Comparison of ENCODE assay signal across 10 cellular contexts in the genomic region with DNA sequence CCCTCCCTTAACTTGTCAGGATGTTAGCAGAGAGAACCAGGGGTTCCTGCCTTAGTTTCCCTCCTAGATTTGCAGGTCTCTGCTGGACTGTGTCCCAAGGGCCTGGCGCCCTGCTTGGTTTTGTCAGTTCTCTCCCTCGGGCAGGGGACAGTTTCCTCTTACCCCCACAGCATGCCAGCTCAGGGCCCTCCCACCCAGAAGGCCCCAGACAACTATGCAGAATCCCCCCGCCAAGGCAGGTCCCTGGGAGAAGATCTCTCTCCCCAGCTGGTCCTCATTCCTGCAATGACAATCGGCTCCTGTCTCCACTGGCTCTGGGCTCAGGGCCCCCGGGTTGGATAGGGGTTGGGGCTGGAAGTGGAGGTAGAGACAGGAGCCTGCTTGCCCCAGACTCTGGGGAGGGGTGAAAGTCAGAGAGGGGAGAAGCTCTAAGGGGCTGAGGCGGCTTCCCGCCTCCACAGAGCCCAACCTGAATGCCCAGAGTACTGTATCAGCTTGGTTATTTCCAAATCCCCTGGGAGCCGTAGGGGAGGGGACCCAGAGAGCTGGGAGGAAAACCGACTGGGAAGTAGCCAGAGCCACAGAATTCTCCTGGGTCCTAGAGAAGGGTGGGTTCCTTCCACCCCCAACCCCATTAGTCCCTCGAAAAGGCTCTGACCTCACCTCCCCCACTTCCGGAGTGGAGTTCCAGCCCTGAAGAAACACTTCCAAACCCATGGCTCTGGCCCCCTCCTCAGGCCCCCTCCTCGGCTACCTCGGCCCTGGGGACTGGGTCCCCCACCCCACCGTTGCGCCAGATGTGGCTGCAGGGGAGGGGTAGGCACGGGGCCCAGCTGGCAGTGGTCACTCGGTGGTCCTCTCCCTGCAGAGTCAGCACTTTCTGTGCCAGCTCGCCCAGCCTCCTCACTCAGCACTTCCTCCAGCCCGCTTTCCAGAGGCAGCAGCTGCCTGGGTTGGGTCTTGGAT. TPM values are rescaled to one million over a fixed set of nuclear protein-coding genes. Genes with fewer than 3 reads are reported as not detected.
DNase-seq lines count a peak whose midpoint lies in the region; ATAC-seq, FAIRE-seq and TF ChIP-seq lines count a peak whose summit lies in the region.
"Had no signal": no experiment of that assay in that cellular context is flagged by ENCODE, and none has a peak within 500 bp of the region (broad histone marks: within the 10 kb centered on the region; RNA-seq: fewer than 3 reads in every experiment).

No MANE protein-coding gene starts in this region.

- H3K4me1 Mint-ChIP-seq in astrocyte (ENCODE audit: low read depth, unreplicated experiment), result peaks cover 47% of the 10 kb centered on the region

- H3K9ac ChIP-seq in astrocyte (ENCODE audit: low read length), result peak overlapping the region; percentile 75

- H3K9me3 Mint-ChIP-seq in astrocyte (ENCODE audit: unreplicated experiment), result peaks cover 3% of the 10 kb centered on the region

- FAIRE-seq in astrocyte (lab: Jason Lieb, UNC), result peak; percentile 52
- no peak for FAIRE-seq in urothelium cell line (lab: Jason Lieb, UNC)

- TF ChIP-seq CTCF in cardiac muscle cell (IDR thresholded peaks at IDR 0.05; ENCODE audit: low read depth, low read length) (no peak), astrocyte (IDR thresholded peaks at IDR 0.05; ENCODE audit: insufficient read depth, low read depth, low read length) (no peak)

- H3K36me3 ChIP-seq in cardiac muscle cell, result no peaks in the 10 kb centered on the region
- no peaks in the 10 kb centered on the region for H3K36me3 ChIP-seq in astrocyte (ENCODE audit: insufficient read depth, low read length)

- H4K20me1 ChIP-seq in astrocyte (ENCODE audit: insufficient read depth, low read length), result no peaks in the 10 kb centered on the region

- intact Hi-C loops in cardiac septum (cut with DNase I), result no loop called here

- H3K9me3 ChIP-seq in cardiac muscle cell (ENCODE audit: low read depth) (no peaks in the 10 kb centered on the region), astrocyte (ENCODE audit: insufficient read depth, low read depth, low read length) (no peaks in the 10 kb centered on the region)

- DNase-seq in cardiac muscle cell (ENCODE audit: low read depth in 1 of 2, low spot score in 1 of 2), result peak; percentile 69 to 92
- DNase-seq in cardiac septum (ENCODE audit: low spot score), result no peak
- DNase-seq in astrocyte (ENCODE audit: low read depth), result peak; percentile 52
- DNase-seq in islet precursor cell, result peak; percentile 66
- peak; percentile 64 for DNase-seq in urothelium cell line (ENCODE audit: low spot score)
- no peak for DNase-seq in globus pallidus (ENCODE audit: low spot score)
- no peak for DNase-seq in activated effector memory CD4-positive, alpha-beta T cell treated with Interleukin-2 at 50 U/mL for 16 hours

- peak overlapping the region; percentile 94 for H3K4me2 ChIP-seq in astrocyte (ENCODE audit: low read length)

- ATAC-seq in GM19035 (IDR thresholded peaks at IDR 0.05; ENCODE audit: unreplicated experiment), result no peak

- H3K4me3 ChIP-seq in cardiac muscle cell (no peak overlapping the region), astrocyte (ENCODE audit: insufficient read depth, low read depth, low read length) (no peak overlapping the region)

- peak overlapping the region; percentile 73 for H3K27ac ChIP-seq in cardiac muscle cell
- peak overlapping the region; percentile 94 for H3K27ac ChIP-seq in astrocyte (ENCODE audit: low read depth, low read length)

- peak overlapping the region; percentile 95 for H3K27ac Mint-ChIP-seq in astrocyte (ENCODE audit: unreplicated experiment)

- peak overlapping the region; percentile 35 for H2AFZ ChIP-seq in astrocyte (ENCODE audit: low read depth, low read length)

- H3K27me3 Mint-ChIP-seq in astrocyte (ENCODE audit: low read depth, unreplicated experiment), result no peaks in the 10 kb centered on the region

- H3K36me3 Mint-ChIP-seq in astrocyte (ENCODE audit: low read depth, unreplicated experiment), result peaks cover 20% of the 10 kb centered on the region

- H3K4me3 Mint-ChIP-seq in astrocyte (ENCODE audit: unreplicated experiment), result peak overlapping the region; percentile 62

- peaks cover 60% of the 10 kb centered on the region for H3K79me2 ChIP-seq in astrocyte (ENCODE audit: insufficient read depth, low read length)

- H3K27me3 ChIP-seq in cardiac muscle cell (no peaks in the 10 kb centered on the region), astrocyte (ENCODE audit: insufficient read depth, low read length) (no peaks in the 10 kb centered on the region)

- H3K4me1 ChIP-seq in cardiac muscle cell (ENCODE audit: low read depth) (peaks cover 39% of the 10 kb centered on the region), astrocyte (ENCODE audit: insufficient read depth, low read length) (peaks cover 52% of the 10 kb centered on the region)

RNA-seq across cellular contexts. Expression of gene LOXL1, which starts 3.8 kb away (rescaled TPM):
- total RNA-seq in cardiac muscle cell (54.5 and 79.4 TPM in 2 replicates), cardiac septum (29.1 TPM), astrocyte (280 and 384 TPM in 2 replicates)
- polyA plus RNA-seq in cardiac muscle cell, result 82.3 and 92.4 TPM in 2 replicates

RNA-seq across cellular contexts. Expression of gene TBC1D21, which starts 49.1 kb away (rescaled TPM):
- total RNA-seq in cardiac muscle cell (not detected in 2 replicates), cardiac septum (not detected), astrocyte (not detected in 2 replicates)
- polyA plus RNA-seq in cardiac muscle cell, result not detected in 2 replicates
- total RNA-seq: activated CD8-positive, alpha-beta memory T cell treated with anti-CD3 and anti-CD28 coated beads for 36 hours; lung microvascular endothelial cell had no signal

Comparison
In these comparisons a context has a peak if more than half of its experiments do, and no peak if none do; other contexts are left out.
1. DNase-seq: peak in cardiac muscle cell (2 of 2), astrocyte (single experiment), islet precursor cell (single experiment) and urothelium cell line (single experiment); none in cardiac septum (single experiment), globus pallidus (single experiment) and activated effector memory CD4-positive, alpha-beta T cell treated with Interleukin-2 at 50 U/mL for 16 hours (single experiment).